Comparison of ENCODE assay signal across 19 cellular contexts in the genomic region with DNA sequence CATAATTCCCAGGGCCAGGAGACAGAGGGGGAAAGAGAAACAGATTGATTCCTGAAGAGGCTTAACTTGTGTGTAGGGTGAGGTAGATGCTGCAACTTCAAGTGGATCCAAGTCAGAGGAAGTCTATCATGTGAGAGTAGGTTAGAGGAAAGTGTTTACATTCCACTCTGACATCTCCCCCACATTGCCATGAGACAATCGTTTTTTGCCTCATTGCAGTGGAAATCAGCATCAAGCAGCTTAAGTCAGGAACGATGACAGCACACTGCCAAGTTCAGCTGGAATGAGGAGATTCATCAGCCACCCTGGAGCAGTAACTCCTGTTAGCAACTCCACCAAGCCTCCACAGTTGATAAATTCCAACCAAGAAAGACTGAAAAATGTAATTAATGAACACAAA.
DNase-seq lines count a peak whose midpoint lies in the region; TF ChIP-seq lines count a peak whose summit lies in the region.
"Had no signal": no experiment of that assay in that cellular context is flagged by ENCODE, and none has a peak within 500 bp of the region (broad histone marks: within the 10 kb centered on the region; RNA-seq: fewer than 3 reads in every experiment).

No MANE protein-coding gene starts in this region.

- H4K20me1 ChIP-seq in GM23248 (ENCODE audit: insufficient read depth), result no peaks in the 10 kb centered on the region

- H3K27ac ChIP-seq in GM23248 (no peak overlapping the region), right atrium auricular region (no peak overlapping the region)
- H3K27ac ChIP-seq: epithelial cell of prostate, hepatocyte had no signal

- H3F3A ChIP-seq in GM23248 (ENCODE audit: insufficient read depth), result 0 out of 2 replicates have a peak, but pooled peaks cover 4% of the 10 kb centered on the region

- H3K36me3 ChIP-seq in GM23248 (ENCODE audit: low read depth) (no peaks in the 10 kb centered on the region), right atrium auricular region (no peaks in the 10 kb centered on the region)

- no peaks in the 10 kb centered on the region for H3K79me2 ChIP-seq in GM23248 (ENCODE audit: insufficient read depth)
- H3K79me2 ChIP-seq: hepatocyte had no signal

- H3K4me1 ChIP-seq in GM23248 (ENCODE audit: insufficient read depth), result 0 out of 2 replicates have a peak, but pooled peaks cover 9% of the 10 kb centered on the region
- H3K4me1 ChIP-seq in right atrium auricular region, result no peaks in the 10 kb centered on the region

- H3K4me2 ChIP-seq in GM23248 (ENCODE audit: unreplicated experiment), result peak overlapping the region; percentile 25
- H3K4me2 ChIP-seq: hepatocyte had no signal

- no peaks in the 10 kb centered on the region for H3K9me2 ChIP-seq in GM23248 (ENCODE audit: insufficient read depth)

- H3K9me3 ChIP-seq in GM23248 (ENCODE audit: low read depth) (no peaks in the 10 kb centered on the region), right atrium auricular region (no peaks in the 10 kb centered on the region)

- H2AFZ ChIP-seq in GM23248, result no peak overlapping the region
- H2AFZ ChIP-seq: hepatocyte had no signal

- no peak overlapping the region for H3K9ac ChIP-seq in GM23248

- H3K27me3 ChIP-seq in GM23248 (replicated peaks; ENCODE audit: insufficient read depth) (no peaks in the 10 kb centered on the region), right atrium auricular region (no peaks in the 10 kb centered on the region)
- H3K27me3 ChIP-seq: hepatocyte had no signal

- DNase-seq in GM23248, result peak; percentile 71
- DNase-seq in UCSD-AML1 (lab: John Stamatoyannopoulos, UW; ENCODE audit: unreplicated experiment), result peak; percentile 8
- DNase-seq in fibroblast of peridontal ligament (ENCODE audit: extremely low read depth), result peak; percentile 75
- peak; percentile 44 for DNase-seq in retinal pigment epithelial cell (ENCODE audit: low read depth)
- no peak for DNase-seq in hepatic stellate cell (ENCODE audit: low spot score)
- DNase-seq in right atrium auricular region (ENCODE audit: low spot score), result no peak
- DNase-seq in dermis blood vessel endothelial cell, result no peak
- DNase-seq in NOMO-1 (lab: John Stamatoyannopoulos, UW; ENCODE audit: unreplicated experiment in 2 of 2), result no peak
- DNase-seq: activated B cell treated with CpG ODN at 0.5 μM for 24 hours; anterior cingulate cortex; CD4-positive, alpha-beta T cell; DMS79 treated with DMSO at 0.1 percent for 48 hours; NCI-H187; NCI-H524 treated with DMSO at 0.1 percent for 48 hours; Right ventricle myocardium superior; stimulated activated naive CD8-positive, alpha-beta T cell treated with anti-CD3 and anti-CD28 coated beads, Interleukin-15, amount 100 ng/mL, for 72 hours; T-helper 17 cell had no signal

- H3K4me3 ChIP-seq in GM23248 (no peak overlapping the region), retinal pigment epithelial cell (ENCODE audit: low read length) (no peak overlapping the region), right atrium auricular region (no peak overlapping the region)
- H3K4me3 ChIP-seq: hepatocyte had no signal

- WGBS in GM23248 (ENCODE audit: low coverage in 1 of 2, low lambda C conversion rate in 2 of 2, missing lambda C conversion rate in 2 of 2), 2 experiments, result 7% methylated on average over 2 of the region's 2 CpGs

- no peak for TF ChIP-seq CTCF in retinal pigment epithelial cell (conservative IDR thresholded peaks at IDR 0.05; ENCODE audit: low read depth, low read length)
- no peak for TF ChIP-seq CTCF in right atrium auricular region (IDR thresholded peaks at IDR 0.05)

- in situ Hi-C loops in GM23248 (cut with MboI), result no loop called here

Comparison
In these comparisons a context has a peak if more than half of its experiments do, and no peak if none do; other contexts are left out.
1. DNase-seq: peak in GM23248 (single experiment), UCSD-AML1 (single experiment), fibroblast of peridontal ligament (single experiment) and retinal pigment epithelial cell (single experiment); none in hepatic stellate cell (single experiment), right atrium auricular region (single experiment), dermis blood vessel endothelial cell (single experiment) and NOMO-1 (0 of 2).